ENCODE assay signal across 8 cellular contexts in genomic region chr10:73252445-73253225, GRCh38. TPM values are rescaled to one million over a fixed set of nuclear protein-coding genes. Genes with fewer than 3 reads are reported as not detected.
DNase-seq lines count a peak whose midpoint lies in the region; ATAC-seq and TF ChIP-seq lines count a peak whose summit lies in the region.

TSS of gene MRPS16 (minus strand) at chr10:73252644. CDS start at chr10:73252482, 162 bp downstream.

- 0 out of 2 replicates have a peak, but pooled peaks cover 3% of the 10 kb centered on the region for H3K36me3 ChIP-seq in BJ (ENCODE audit: control insufficient read depth, insufficient read depth, low read length)

- POLR2A ChIA-PET in BJ (lab: Charles Lee): no interaction called here
- POLR2A ChIA-PET in activated CD4-positive, alpha-beta T cell treated with anti-CD3 and anti-CD28 coated beads, Interleukin-2, amount 10 ng/mL, durations not matched to agents 7 days and 5 days (lab: Charles Lee): interaction anchor here (1.0 kb wide), 2 partner anchors 106 to 157 kb away, joined by 3 to 5 read pairs; partner anchors contain the start of gene CFAP70

- peak within 1 kb of the TSS; percentile 83 for H3K4me3 ChIP-seq in BJ (ENCODE audit: low read depth, low read length)

- peak within 1 kb of the TSS; percentile 96 for H3K4me3 Mint-ChIP-seq in activated CD4-positive, alpha-beta T cell treated with anti-CD3 and anti-CD28 coated beads, Interleukin-2, amount 10 ng/mL, durations not matched to agents 7 days and 5 days

- ATAC-seq in GM19324 (IDR thresholded peaks at IDR 0.05; ENCODE audit: low FRiP score, unreplicated experiment): peak; percentile 83
- ATAC-seq in HG03469 (IDR thresholded peaks at IDR 0.05; ENCODE audit: unreplicated experiment): peak; percentile 57

- no peaks in the 10 kb centered on the region for H3K27me3 Mint-ChIP-seq in activated CD4-positive, alpha-beta T cell treated with anti-CD3 and anti-CD28 coated beads, Interleukin-2, amount 10 ng/mL, durations not matched to agents 7 days and 5 days

- no peaks in the 10 kb centered on the region for H3K27me3 ChIP-seq in BJ (ENCODE audit: control insufficient read depth, insufficient read depth, low read length)

- DNase-seq in BJ (ENCODE audit: low read depth) (peak; percentile 83), NCI-H69 (lab: John Stamatoyannopoulos, UW) (peak; percentile 96), dedifferentiated amniotic fluid mesenchymal stem cell (ENCODE audit: extremely low spot score) (peak; percentile 96), left kidney (ENCODE audit: low read depth, low spot score) (peak; percentile 99)
- DNase-seq in activated CD4-positive, alpha-beta T cell treated with anti-CD3 and anti-CD28 coated beads, Interleukin-2, amount 10 ng/mL, durations not matched to agents 7 days and 5 days: peak; percentile 96
- peak; percentile 91 to 92 for DNase-seq in stimulated activated CD4-positive, alpha-beta T cell treated with anti-CD3 and anti-CD28 coated beads, Interleukin-2, amount 100 ng/mL, for 24 hours

- peaks cover 32% of the 10 kb centered on the region for H3K36me3 Mint-ChIP-seq in activated CD4-positive, alpha-beta T cell treated with anti-CD3 and anti-CD28 coated beads, Interleukin-2, amount 10 ng/mL, durations not matched to agents 7 days and 5 days (ENCODE audit: low read depth)

- H3K4me1 Mint-ChIP-seq in activated CD4-positive, alpha-beta T cell treated with anti-CD3 and anti-CD28 coated beads, Interleukin-2, amount 10 ng/mL, durations not matched to agents 7 days and 5 days: peaks cover 43% of the 10 kb centered on the region

- no peaks in the 10 kb centered on the region for H3K9me3 Mint-ChIP-seq in activated CD4-positive, alpha-beta T cell treated with anti-CD3 and anti-CD28 coated beads, Interleukin-2, amount 10 ng/mL, durations not matched to agents 7 days and 5 days

- TF ChIP-seq CTCF in BJ (IDR thresholded peaks at IDR 0.05; ENCODE audit: insufficient read depth, low read depth, low read length): no peak

- peak within 1 kb of the TSS; percentile 94 for H3K27ac Mint-ChIP-seq in activated CD4-positive, alpha-beta T cell treated with anti-CD3 and anti-CD28 coated beads, Interleukin-2, amount 10 ng/mL, durations not matched to agents 7 days and 5 days

- CTCF ChIA-PET in BJ (lab: Yijun Ruan, JAX): interaction anchor here (3.0 kb wide), 1 partner anchor 11 kb away, joined by 13 read pairs; no protein-coding TSS in a partner anchor
- CTCF ChIA-PET in activated CD4-positive, alpha-beta T cell treated with anti-CD3 and anti-CD28 coated beads, Interleukin-2, amount 10 ng/mL, durations not matched to agents 7 days and 5 days (lab: Charles Lee): interaction anchor here (0.5 to 1.6 kb wide), 6 partner anchors 8 to 849 kb away, joined by 3 to 5 read pairs (median 4); partner anchors contain the start of gene NUDT13

RNA-seq across cellular contexts. Expression of gene MRPS16, which starts in this region (rescaled TPM):
- polyA plus RNA-seq in BJ (2011; rRNA removed): 74.4 and 87.9 TPM in 2 replicates
- 52.1 and 96.9 TPM in 2 replicates for polyA minus RNA-seq in BJ (2011; rRNA and poly(A)+ RNA removed)
- total RNA-seq in activated CD4-positive, alpha-beta T cell treated with anti-CD3 and anti-CD28 coated beads, Interleukin-2, amount 10 ng/mL, durations not matched to agents 7 days and 5 days: 10 to 100 TPM; 91.3 to 95.4 TPM

Comparison
In these comparisons a context has a peak if more than half of its experiments do, and no peak if none do; other contexts are left out.
1. Peak in every context shown above with its lines: DNase-seq, ATAC-seq and H3K4me3 ChIP-seq.